ENCODE assay signal across 8 cellular contexts in genomic region chr5:70415117-70415516, GRCh38.
A peak's percentile ranks its signal among the peaks of the same experiment; 100 is the strongest.
DNase-seq lines count a peak whose midpoint lies in the region; ATAC-seq lines count a peak whose summit lies in the region.
"Not testable (repeated sequence)": the region's sequence is repeated elsewhere in the genome, so short reads cannot be mapped to it uniquely, and the experiment has no call there.

GTF2H2C_2 (plus strand) TSS chr5:70415368.

- not testable (repeated sequence) for H3K27me3 Mint-ChIP-seq in activated CD8-positive, alpha-beta memory T cell treated with anti-CD3 and anti-CD28 coated beads, Interleukin-2, amount 10 ng/mL, durations not matched to agents 7 days and 5 days; stimulated activated naive B cell treated with anti-CD40 and anti-IgM and Interleukin-4, amounts not matched to agents 10 μg/mL and 1 μg/mL and 100 μg/mL, for 72 hours

- ATAC-seq in GM18511 (IDR thresholded peaks at IDR 0.05; ENCODE audit: unreplicated experiment) (peak; percentile 98), GM19438 (IDR thresholded peaks at IDR 0.05; ENCODE audit: low read depth, unreplicated experiment) (peak; percentile 92), GM21825 (IDR thresholded peaks at IDR 0.05; ENCODE audit: unreplicated experiment) (peak; percentile 99), HG03025 (IDR thresholded peaks at IDR 0.05; ENCODE audit: low FRiP score, unreplicated experiment) (peak; percentile 84), HG03457 (IDR thresholded peaks at IDR 0.05; ENCODE audit: unreplicated experiment) (peak; percentile 95), right cardiac atrium (peak; percentile 98 to 99)
- peak; percentile 100 for ATAC-seq in activated CD8-positive, alpha-beta memory T cell treated with anti-CD3 and anti-CD28 coated beads, Interleukin-2, amount 10 ng/mL, durations not matched to agents 7 days and 5 days
- peak; percentile 99 to 100 for ATAC-seq in stimulated activated naive B cell treated with anti-CD40 and anti-IgM and Interleukin-4, amounts not matched to agents 10 μg/mL and 1 μg/mL and 100 μg/mL, for 72 hours (replicated peaks)

- H3K27ac Mint-ChIP-seq in activated CD8-positive, alpha-beta memory T cell treated with anti-CD3 and anti-CD28 coated beads, Interleukin-2, amount 10 ng/mL, durations not matched to agents 7 days and 5 days; stimulated activated naive B cell treated with anti-CD40 and anti-IgM and Interleukin-4, amounts not matched to agents 10 μg/mL and 1 μg/mL and 100 μg/mL, for 72 hours: not testable (repeated sequence)

- WGBS in right cardiac atrium: no CpG with 5 or more reads among the region's 39 CpGs

- H3K4me3 Mint-ChIP-seq in activated CD8-positive, alpha-beta memory T cell treated with anti-CD3 and anti-CD28 coated beads, Interleukin-2, amount 10 ng/mL, durations not matched to agents 7 days and 5 days; stimulated activated naive B cell treated with anti-CD40 and anti-IgM and Interleukin-4, amounts not matched to agents 10 μg/mL and 1 μg/mL and 100 μg/mL, for 72 hours: not testable (repeated sequence)

- H3K4me1 Mint-ChIP-seq in activated CD8-positive, alpha-beta memory T cell treated with anti-CD3 and anti-CD28 coated beads, Interleukin-2, amount 10 ng/mL, durations not matched to agents 7 days and 5 days; stimulated activated naive B cell treated with anti-CD40 and anti-IgM and Interleukin-4, amounts not matched to agents 10 μg/mL and 1 μg/mL and 100 μg/mL, for 72 hours: not testable (repeated sequence)

- intact Hi-C loops in right cardiac atrium (cut with DNase I): not testable (repeated sequence)

- not testable (repeated sequence) for H3K9me3 Mint-ChIP-seq in activated CD8-positive, alpha-beta memory T cell treated with anti-CD3 and anti-CD28 coated beads, Interleukin-2, amount 10 ng/mL, durations not matched to agents 7 days and 5 days (ENCODE audit: low read depth); stimulated activated naive B cell treated with anti-CD40 and anti-IgM and Interleukin-4, amounts not matched to agents 10 μg/mL and 1 μg/mL and 100 μg/mL, for 72 hours

- not testable (repeated sequence) for H3K27me3 ChIP-seq in right cardiac atrium (ENCODE audit: control insufficient read depth, insufficient read depth)

- not testable (repeated sequence) for H3K4me1 ChIP-seq in right cardiac atrium (ENCODE audit: control insufficient read depth, insufficient read depth, low read length)

- H3K9me3 ChIP-seq in right cardiac atrium (ENCODE audit: control insufficient read depth, low read length): not testable (repeated sequence)

- CTCF ChIA-PET in activated CD8-positive, alpha-beta memory T cell treated with anti-CD3 and anti-CD28 coated beads, Interleukin-2, amount 10 ng/mL, durations not matched to agents 7 days and 5 days (lab: Charles Lee): not testable (repeated sequence)

- H3K4me3 ChIP-seq in right cardiac atrium (ENCODE audit: low read length): not testable (repeated sequence)

- DNase-seq in activated CD8-positive, alpha-beta memory T cell treated with anti-CD3 and anti-CD28 coated beads, Interleukin-2, amount 10 ng/mL, durations not matched to agents 7 days and 5 days; right cardiac atrium; stimulated activated naive B cell treated with anti-CD40 and anti-IgM and Interleukin-4, amounts not matched to agents 10 μg/mL and 1 μg/mL and 100 μg/mL, for 72 hours: not testable (repeated sequence)

- not testable (repeated sequence) for H3K27ac ChIP-seq in right cardiac atrium (ENCODE audit: low read length)

- not testable (repeated sequence) for H3K36me3 Mint-ChIP-seq in activated CD8-positive, alpha-beta memory T cell treated with anti-CD3 and anti-CD28 coated beads, Interleukin-2, amount 10 ng/mL, durations not matched to agents 7 days and 5 days; stimulated activated naive B cell treated with anti-CD40 and anti-IgM and Interleukin-4, amounts not matched to agents 10 μg/mL and 1 μg/mL and 100 μg/mL, for 72 hours
